Comparison of ENCODE assay signal across 9 cellular contexts in the genomic region with DNA sequence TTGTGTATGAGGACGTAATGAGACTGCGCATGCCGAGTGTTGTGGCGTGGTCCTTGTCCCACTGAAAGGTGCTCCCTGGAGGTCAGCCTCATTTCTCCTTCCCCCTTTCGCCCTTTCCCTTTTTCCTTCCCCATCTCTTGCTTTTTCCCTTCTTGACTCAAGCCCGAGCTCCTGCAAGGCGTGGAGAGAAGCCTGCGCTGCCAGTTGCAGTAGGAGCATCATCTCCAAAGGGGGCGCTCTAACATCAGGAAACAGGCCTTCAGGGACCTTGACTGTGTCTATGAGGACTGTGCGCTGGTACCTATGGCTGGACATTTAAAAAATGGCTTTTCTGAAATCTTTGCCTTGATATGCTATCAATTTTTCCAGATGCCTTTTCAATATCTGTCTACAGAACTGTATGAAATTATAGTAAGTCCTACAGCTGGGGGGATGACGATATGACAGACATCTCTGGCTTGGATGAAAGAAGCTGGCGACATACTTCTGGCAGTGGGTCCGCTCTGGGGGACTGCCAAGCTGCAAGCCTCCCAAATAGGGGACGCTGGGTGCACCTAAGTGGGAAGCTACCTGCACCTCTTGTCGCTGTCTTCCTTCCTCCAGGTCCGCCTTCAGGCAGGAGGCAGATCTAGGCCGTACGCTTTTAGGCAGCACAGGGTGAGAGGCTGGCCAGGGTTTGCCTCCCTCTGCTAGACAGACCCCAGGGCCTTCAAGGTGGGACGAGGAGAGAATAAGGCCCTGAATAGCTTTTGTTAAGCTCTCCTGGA.
DNase-seq lines count a peak whose midpoint lies in the region; ATAC-seq and TF ChIP-seq lines count a peak whose summit lies in the region.
"Had no signal": no experiment of that assay in that cellular context is flagged by ENCODE, and none has a peak within 500 bp of the region (broad histone marks: within the 10 kb centered on the region; RNA-seq: fewer than 3 reads in every experiment).

No MANE protein-coding gene starts in this region.

- DNase-seq in COR-L47 (lab: John Stamatoyannopoulos, UW) = peak; percentile 67
- DNase-seq in GM23338 (ENCODE audit: low spot score) = peak; percentile 90
- DNase-seq in NCI-H345 (lab: John Stamatoyannopoulos, UW) = peak; percentile 61
- peak; percentile 47 to 82 for DNase-seq in T47D (ENCODE audit: low read depth in 1 of 2, low spot score in 1 of 2)
- DNase-seq in left lung = no peak

- intact Hi-C loops in left lung (cut with DNase I) = no loop called here

- peaks cover 20% of the 10 kb centered on the region for H3K4me1 Mint-ChIP-seq in GM23338
- H3K4me1 Mint-ChIP-seq: memory B cell had no signal

- no peak overlapping the region for H3K27ac Mint-ChIP-seq in GM23338
- H3K27ac Mint-ChIP-seq: memory B cell had no signal

- no peaks in the 10 kb centered on the region for H3K36me3 ChIP-seq in GM23338 (ENCODE audit: insufficient read depth)
- H3K36me3 ChIP-seq in left lung = no peaks in the 10 kb centered on the region

- ATAC-seq in GM23338 (peak; percentile 96), left lung (peak; percentile 96), HG02938 (IDR thresholded peaks at IDR 0.05; ENCODE audit: unreplicated experiment) (no peak), GM19023 (IDR thresholded peaks at IDR 0.05; ENCODE audit: unreplicated experiment) (no peak), HG03039 (IDR thresholded peaks at IDR 0.05; ENCODE audit: unreplicated experiment) (no peak)

- H3K4me1 ChIP-seq in GM23338 (ENCODE audit: insufficient read depth) (peaks cover 13% of the 10 kb centered on the region), left lung (no peaks in the 10 kb centered on the region)

- no peak overlapping the region for H3K4me3 Mint-ChIP-seq in GM23338
- H3K4me3 Mint-ChIP-seq: memory B cell had no signal

- H3F3A ChIP-seq in GM23338 (replicated peaks; ENCODE audit: low read depth) = no peaks in the 10 kb centered on the region

- H3K4me3 ChIP-seq in GM23338 = no peak overlapping the region
- H3K4me3 ChIP-seq in left lung = no peak overlapping the region

- in situ Hi-C loops in T47D (cut with HindIII; ENCODE audit: low pct_unique_long_range_greater_than_20kb, low sequenced_read_pairs) = no loop called here

- H3K27ac ChIP-seq in GM23338 (ENCODE audit: low read depth) (no peak overlapping the region), left lung (no peak overlapping the region)

- peaks cover 6% of the 10 kb centered on the region for H3K27me3 Mint-ChIP-seq in GM23338 (ENCODE audit: insufficient read depth, low read depth, poor library complexity)

- TF ChIP-seq CTCF in GM23338 (conservative IDR thresholded peaks at IDR 0.05; ENCODE audit: low read depth in 2 of 2) (peak; percentile 96 to 100), left lung (IDR thresholded peaks at IDR 0.05) (peak; percentile 57 to 68)

- H3K79me2 ChIP-seq in GM23338 (replicated peaks; ENCODE audit: insufficient read depth) = no peaks in the 10 kb centered on the region

- no peaks in the 10 kb centered on the region for H3K9me3 Mint-ChIP-seq in GM23338
- H3K9me3 Mint-ChIP-seq: memory B cell had no signal

- no peaks in the 10 kb centered on the region for H4K20me1 ChIP-seq in GM23338 (replicated peaks; ENCODE audit: insufficient read depth)

- H2AFZ ChIP-seq in GM23338 = peak overlapping the region; percentile 30

- H3K36me3 Mint-ChIP-seq in GM23338 (ENCODE audit: low read depth) = no peaks in the 10 kb centered on the region
- H3K36me3 Mint-ChIP-seq: memory B cell had no signal

- peaks cover 4% of the 10 kb centered on the region; the same call in 1 of the 2 replicates for H3K27me3 ChIP-seq in GM23338 (ENCODE audit: insufficient read depth)
- peaks cover 0 to 10% of the 10 kb centered on the region in 2 donors for H3K27me3 ChIP-seq in left lung

- H3K4me2 ChIP-seq in GM23338 = 0 out of 2 replicates have a peak overlapping the region, but pooled peaks have one; percentile 53

- no peaks in the 10 kb centered on the region for H3K9me3 ChIP-seq in left lung

- H3K9me2 ChIP-seq in GM23338 (ENCODE audit: insufficient read depth) = no peaks in the 10 kb centered on the region; the same call in 1 of the 2 replicates

TF ChIP-seq in GM23338, 12 proteins besides CTCF, POLR2A, EP300 and RAD21:
- TF ChIP-seq STAT1 (IDR thresholded peaks at IDR 0.05; ENCODE audit: unreplicated experiment) (no peak), JUNB (IDR thresholded peaks at IDR 0.05; ENCODE audit: unreplicated experiment) (no peak)
TF ChIP-seq in GM23338: peak in this region for 0.

Comparison
In these comparisons a context has a peak if more than half of its experiments do, and no peak if none do; other contexts are left out.
1. DNase-seq: peak in COR-L47 (single experiment), GM23338 (single experiment), NCI-H345 (single experiment) and T47D (2 of 2); none in left lung (0 of 2).
2. ATAC-seq: peak in GM23338 (single experiment) and left lung (single experiment); none in HG02938 (single experiment), GM19023 (single experiment) and HG03039 (single experiment).